In the genomic region with DNA sequence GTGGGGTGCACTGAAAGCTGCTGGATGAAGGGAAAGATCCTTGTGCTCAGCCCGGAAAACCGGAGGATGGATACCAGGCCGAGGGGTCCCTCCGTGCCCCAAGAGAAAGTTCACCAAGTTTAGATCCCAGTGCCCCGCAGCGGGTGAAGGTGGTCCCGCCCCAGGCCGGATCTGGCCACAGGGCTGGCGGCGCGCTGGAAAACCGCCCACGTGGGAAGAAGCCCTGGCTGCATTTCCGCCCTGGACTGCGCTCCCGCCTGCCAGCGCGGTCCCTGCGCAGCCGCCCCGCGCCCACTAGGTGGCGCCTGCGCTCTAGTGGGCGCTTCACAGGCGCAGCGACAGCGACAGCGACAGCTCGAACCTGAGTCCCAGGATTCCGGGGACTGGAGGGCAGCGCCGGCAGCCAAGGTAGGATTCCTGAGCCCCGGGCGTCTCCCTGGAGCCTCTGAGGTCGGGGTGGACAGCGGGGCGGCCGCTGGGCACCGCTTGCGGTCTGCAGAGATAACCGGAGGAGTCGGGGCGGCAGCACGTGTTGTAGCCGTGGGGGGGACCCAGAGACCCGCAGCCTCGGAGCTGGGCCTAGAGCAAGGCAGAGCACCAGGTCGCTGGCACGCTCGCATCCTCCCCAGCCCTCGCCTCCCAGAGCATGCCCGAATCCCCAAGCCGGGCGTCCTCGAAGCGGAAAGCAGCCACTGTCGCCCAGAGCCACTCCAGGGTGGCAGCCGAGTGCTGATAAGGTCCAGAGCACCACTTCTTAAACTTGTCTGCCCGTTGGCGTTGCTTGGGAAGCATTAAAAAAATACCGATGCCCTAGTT, we compare ENCODE assay signal across 1 cellular context.
A peak's percentile ranks its signal among the peaks of the same experiment; 100 is the strongest.
TF ChIP-seq lines count a peak whose summit lies in the region.

A gene with protein sequence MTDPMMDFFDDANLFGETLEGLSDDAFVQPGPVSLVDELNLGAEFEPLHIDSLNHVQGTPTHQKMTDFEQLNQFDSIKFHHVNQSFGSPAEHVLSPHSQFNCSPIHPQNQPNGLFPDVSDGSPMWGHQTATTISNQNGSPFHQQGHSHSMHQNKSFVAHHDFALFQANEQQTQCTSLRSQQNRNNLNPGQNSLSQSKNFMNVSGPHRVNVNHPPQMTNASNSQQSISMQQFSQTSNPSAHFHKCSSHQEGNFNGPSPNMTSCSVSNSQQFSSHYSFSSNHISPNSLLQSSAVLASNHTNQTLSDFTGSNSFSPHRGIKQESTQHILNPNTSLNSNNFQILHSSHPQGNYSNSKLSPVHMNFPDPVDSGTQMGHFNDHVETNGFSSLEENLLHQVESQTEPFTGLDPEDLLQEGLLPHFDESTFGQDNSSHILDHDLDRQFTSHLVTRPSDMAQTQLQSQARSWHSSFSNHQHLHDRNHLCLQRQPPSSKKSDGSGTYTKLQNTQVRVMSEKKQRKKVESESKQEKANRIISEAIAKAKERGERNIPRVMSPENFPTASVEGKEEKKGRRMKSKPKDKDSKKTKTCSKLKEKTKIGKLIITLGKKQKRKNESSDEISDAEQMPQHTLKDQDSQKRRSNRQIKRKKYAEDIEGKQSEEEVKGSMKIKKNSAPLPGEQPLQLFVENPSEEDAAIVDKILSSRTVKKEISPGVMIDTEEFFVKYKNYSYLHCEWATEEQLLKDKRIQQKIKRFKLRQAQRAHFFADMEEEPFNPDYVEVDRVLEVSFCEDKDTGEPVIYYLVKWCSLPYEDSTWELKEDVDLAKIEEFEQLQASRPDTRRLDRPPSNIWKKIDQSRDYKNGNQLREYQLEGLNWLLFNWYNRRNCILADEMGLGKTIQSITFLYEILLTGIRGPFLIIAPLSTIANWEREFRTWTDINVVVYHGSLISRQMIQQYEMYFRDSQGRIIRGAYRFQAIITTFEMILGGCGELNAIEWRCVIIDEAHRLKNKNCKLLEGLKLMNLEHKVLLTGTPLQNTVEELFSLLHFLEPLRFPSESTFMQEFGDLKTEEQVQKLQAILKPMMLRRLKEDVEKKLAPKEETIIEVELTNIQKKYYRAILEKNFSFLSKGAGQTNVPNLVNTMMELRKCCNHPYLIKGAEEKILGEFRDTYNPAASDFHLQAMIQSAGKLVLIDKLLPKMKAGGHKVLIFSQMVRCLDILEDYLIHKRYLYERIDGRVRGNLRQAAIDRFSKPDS (N-terminal part only) (plus strand): TSS at position 322 of the 816 bp plus-strand sequence. CDS start 101,099 bp downstream, outside the sequence.

TF ChIP-seq in HepG2, 621 proteins besides CTCF, POLR2A, EP300 and RAD21 (continued from another document and continues in another):
- TF ChIP-seq, protein P1, sequence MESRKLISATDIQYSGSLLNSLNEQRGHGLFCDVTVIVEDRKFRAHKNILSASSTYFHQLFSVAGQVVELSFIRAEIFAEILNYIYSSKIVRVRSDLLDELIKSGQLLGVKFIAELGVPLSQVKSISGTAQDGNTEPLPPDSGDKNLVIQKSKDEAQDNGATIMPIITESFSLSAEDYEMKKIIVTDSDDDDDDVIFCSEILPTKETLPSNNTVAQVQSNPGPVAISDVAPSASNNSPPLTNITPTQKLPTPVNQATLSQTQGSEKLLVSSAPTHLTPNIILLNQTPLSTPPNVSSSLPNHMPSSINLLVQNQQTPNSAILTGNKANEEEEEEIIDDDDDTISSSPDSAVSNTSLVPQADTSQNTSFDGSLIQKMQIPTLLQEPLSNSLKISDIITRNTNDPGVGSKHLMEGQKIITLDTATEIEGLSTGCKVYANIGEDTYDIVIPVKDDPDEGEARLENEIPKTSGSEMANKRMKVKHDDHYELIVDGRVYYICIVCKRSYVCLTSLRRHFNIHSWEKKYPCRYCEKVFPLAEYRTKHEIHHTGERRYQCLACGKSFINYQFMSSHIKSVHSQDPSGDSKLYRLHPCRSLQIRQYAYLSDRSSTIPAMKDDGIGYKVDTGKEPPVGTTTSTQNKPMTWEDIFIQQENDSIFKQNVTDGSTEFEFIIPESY (CRISPR knock-in tag; IDR thresholded peaks at IDR 0.05), result 0 out of 2 replicates have a peak, but pooled peaks have one; percentile 51
- no peak for TF ChIP-seq MAFF (IDR thresholded peaks at IDR 0.05; ENCODE audit: low read depth, low read length)
- no peak for TF ChIP-seq RORA (CRISPR knock-in tag; IDR thresholded peaks at IDR 0.05)
- TF ChIP-seq KMT2A (CRISPR knock-in tag; IDR thresholded peaks at IDR 0.05), result peak; percentile 99
- no peak for TF ChIP-seq NFIC (IDR thresholded peaks at IDR 0.05; ENCODE audit: low read length)
- TF ChIP-seq PHF5A (CRISPR knock-in tag; IDR thresholded peaks at IDR 0.05; ENCODE audit: low read depth, unreplicated experiment), result peak; percentile 34
- peak; percentile 20 for TF ChIP-seq SP5 (CRISPR knock-in tag; IDR thresholded peaks at IDR 0.05; ENCODE audit: borderline replicate concordance, low read depth)
- TF ChIP-seq ZNF205 (CRISPR knock-in tag; IDR thresholded peaks at IDR 0.05), result peak; percentile 86; the same call in 1 of the 2 replicates
- peak; percentile 37; the same call in 1 of the 2 replicates for TF ChIP-seq ZNF264 (CRISPR knock-in tag; IDR thresholded peaks at IDR 0.05)
- peak; percentile 94 for TF ChIP-seq AKAP8 (CRISPR knock-in tag; IDR thresholded peaks at IDR 0.05)
- TF ChIP-seq, protein P2, sequence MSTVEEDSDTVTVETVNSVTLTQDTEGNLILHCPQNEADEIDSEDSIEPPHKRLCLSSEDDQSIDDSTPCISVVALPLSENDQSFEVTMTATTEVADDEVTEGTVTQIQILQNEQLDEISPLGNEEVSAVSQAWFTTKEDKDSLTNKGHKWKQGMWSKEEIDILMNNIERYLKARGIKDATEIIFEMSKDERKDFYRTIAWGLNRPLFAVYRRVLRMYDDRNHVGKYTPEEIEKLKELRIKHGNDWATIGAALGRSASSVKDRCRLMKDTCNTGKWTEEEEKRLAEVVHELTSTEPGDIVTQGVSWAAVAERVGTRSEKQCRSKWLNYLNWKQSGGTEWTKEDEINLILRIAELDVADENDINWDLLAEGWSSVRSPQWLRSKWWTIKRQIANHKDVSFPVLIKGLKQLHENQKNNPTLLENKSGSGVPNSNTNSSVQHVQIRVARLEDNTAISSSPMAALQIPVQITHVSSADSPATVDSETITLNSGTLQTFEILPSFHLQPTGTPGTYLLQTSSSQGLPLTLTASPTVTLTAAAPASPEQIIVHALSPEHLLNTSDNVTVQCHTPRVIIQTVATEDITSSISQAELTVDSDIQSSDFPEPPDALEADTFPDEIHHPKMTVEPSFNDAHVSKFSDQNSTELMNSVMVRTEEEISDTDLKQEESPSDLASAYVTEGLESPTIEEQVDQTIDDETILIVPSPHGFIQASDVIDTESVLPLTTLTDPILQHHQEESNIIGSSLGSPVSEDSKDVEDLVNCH (CRISPR knock-in tag; IDR thresholded peaks at IDR 0.05), result no peak
- TF ChIP-seq, protein P3, sequence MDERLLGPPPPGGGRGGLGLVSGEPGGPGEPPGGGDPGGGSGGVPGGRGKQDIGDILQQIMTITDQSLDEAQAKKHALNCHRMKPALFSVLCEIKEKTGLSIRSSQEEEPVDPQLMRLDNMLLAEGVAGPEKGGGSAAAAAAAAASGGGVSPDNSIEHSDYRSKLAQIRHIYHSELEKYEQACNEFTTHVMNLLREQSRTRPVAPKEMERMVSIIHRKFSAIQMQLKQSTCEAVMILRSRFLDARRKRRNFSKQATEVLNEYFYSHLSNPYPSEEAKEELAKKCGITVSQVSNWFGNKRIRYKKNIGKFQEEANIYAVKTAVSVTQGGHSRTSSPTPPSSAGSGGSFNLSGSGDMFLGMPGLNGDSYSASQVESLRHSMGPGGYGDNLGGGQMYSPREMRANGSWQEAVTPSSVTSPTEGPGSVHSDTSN (CRISPR knock-in tag; IDR thresholded peaks at IDR 0.05), result no peak
- TF ChIP-seq E2F5 (CRISPR knock-in tag; conservative IDR thresholded peaks at IDR 0.05), result peak; percentile 90
- TF ChIP-seq ZNF180 (CRISPR knock-in tag; IDR thresholded peaks at IDR 0.05; ENCODE audit: borderline replicate concordance, low read depth), result no peak
- TF ChIP-seq FOSL1 (CRISPR knock-in tag; IDR thresholded peaks at IDR 0.05; ENCODE audit: borderline replicate concordance), result no peak
- TF ChIP-seq, protein P4, sequence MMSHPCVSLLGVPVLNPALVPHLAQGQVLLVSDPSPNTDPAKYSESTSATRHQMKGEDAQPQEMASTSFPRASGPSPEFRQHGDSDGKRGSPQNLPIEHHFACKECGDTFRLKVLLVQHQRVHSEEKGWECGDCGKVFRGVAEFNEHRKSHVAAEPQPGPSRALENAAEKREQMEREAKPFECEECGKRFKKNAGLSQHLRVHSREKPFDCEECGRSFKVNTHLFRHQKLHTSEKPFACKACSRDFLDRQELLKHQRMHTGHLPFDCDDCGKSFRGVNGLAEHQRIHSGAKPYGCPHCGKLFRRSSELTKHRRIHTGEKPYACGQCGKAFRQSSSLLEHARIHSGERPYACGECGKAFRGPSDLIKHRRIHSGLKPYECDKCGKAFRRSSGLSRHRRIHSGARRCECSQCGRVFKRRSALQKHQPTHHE (CRISPR knock-in tag; IDR thresholded peaks at IDR 0.05; ENCODE audit: borderline replicate concordance), result peak; percentile 85; the same call in 1 of the 2 replicates
- peak; percentile 89 for TF ChIP-seq ZFX (CRISPR knock-in tag; IDR thresholded peaks at IDR 0.05; ENCODE audit: low read depth)
- TF ChIP-seq PPARG (CRISPR knock-in tag; conservative IDR thresholded peaks at IDR 0.05), result peak; percentile 82
- TF ChIP-seq ZIK1 (CRISPR knock-in tag; IDR thresholded peaks at IDR 0.05; ENCODE audit: borderline replicate concordance, low read depth), result peak; percentile 62; the same call in 1 of the 2 replicates
- peak; percentile 46 for TF ChIP-seq ZEB1 (IDR thresholded peaks at IDR 0.05; ENCODE audit: insufficient replicate concordance, low read depth)
- peak; percentile 67; the same call in 1 of the 2 replicates for TF ChIP-seq SMC3 (IDR thresholded peaks at IDR 0.05; ENCODE audit: low read length)
- TF ChIP-seq KDM3A (CRISPR knock-in tag; IDR thresholded peaks at IDR 0.05; ENCODE audit: low read depth), result peak; percentile 100
- peak; percentile 88; the same call in 1 of the 2 replicates for TF ChIP-seq FOXC1 (CRISPR knock-in tag; IDR thresholded peaks at IDR 0.05; ENCODE audit: borderline replicate concordance)
- peak; percentile 77 for TF ChIP-seq MAF1 (CRISPR knock-in tag; IDR thresholded peaks at IDR 0.05; ENCODE audit: borderline replicate concordance)
- TF ChIP-seq ZNF850 (CRISPR knock-in tag; conservative IDR thresholded peaks at IDR 0.05), result 0 out of 2 replicates have a peak, but pooled peaks have one; percentile 43
- no peak for TF ChIP-seq TCF12 (IDR thresholded peaks at IDR 0.05)
- peak; percentile 84 for TF ChIP-seq TCF12 (CRISPR knock-in tag; IDR thresholded peaks at IDR 0.05)
- TF ChIP-seq ZBTB4 (CRISPR knock-in tag; IDR thresholded peaks at IDR 0.05; ENCODE audit: borderline replicate concordance), result 0 out of 2 replicates have a peak, but pooled peaks have one; percentile 45
- peak; percentile 93; the same call in 1 of the 2 replicates for TF ChIP-seq ETS1 (CRISPR knock-in tag; IDR thresholded peaks at IDR 0.05)
- TF ChIP-seq PHF8 (CRISPR knock-in tag; IDR thresholded peaks at IDR 0.05), result peak; percentile 91
- no peak for TF ChIP-seq ZNF33A (CRISPR knock-in tag; IDR thresholded peaks at IDR 0.05; ENCODE audit: borderline replicate concordance)
- TF ChIP-seq TSC22D2 (CRISPR knock-in tag; IDR thresholded peaks at IDR 0.05; ENCODE audit: borderline replicate concordance), result peak; percentile 86
- peak; percentile 97 for TF ChIP-seq SAP130 (CRISPR knock-in tag; IDR thresholded peaks at IDR 0.05; ENCODE audit: low read depth)
- peak; percentile 81 for TF ChIP-seq FOXO1 (CRISPR knock-in tag; IDR thresholded peaks at IDR 0.05)
- TF ChIP-seq ZFY (CRISPR knock-in tag; IDR thresholded peaks at IDR 0.05), result peak; percentile 90
- 0 out of 2 replicates have a peak, but pooled peaks have one; percentile 33 for TF ChIP-seq RFX3 (CRISPR knock-in tag; IDR thresholded peaks at IDR 0.05)
- TF ChIP-seq MED13 (CRISPR knock-in tag; IDR thresholded peaks at IDR 0.05), result peak; percentile 66; the same call in 1 of the 2 replicates
- TF ChIP-seq, protein P5, sequence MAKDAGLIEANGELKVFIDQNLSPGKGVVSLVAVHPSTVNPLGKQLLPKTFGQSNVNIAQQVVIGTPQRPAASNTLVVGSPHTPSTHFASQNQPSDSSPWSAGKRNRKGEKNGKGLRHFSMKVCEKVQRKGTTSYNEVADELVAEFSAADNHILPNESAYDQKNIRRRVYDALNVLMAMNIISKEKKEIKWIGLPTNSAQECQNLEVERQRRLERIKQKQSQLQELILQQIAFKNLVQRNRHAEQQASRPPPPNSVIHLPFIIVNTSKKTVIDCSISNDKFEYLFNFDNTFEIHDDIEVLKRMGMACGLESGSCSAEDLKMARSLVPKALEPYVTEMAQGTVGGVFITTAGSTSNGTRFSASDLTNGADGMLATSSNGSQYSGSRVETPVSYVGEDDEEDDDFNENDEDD (CRISPR knock-in tag; IDR thresholded peaks at IDR 0.05; ENCODE audit: borderline replicate concordance), result peak; percentile 95
- no peak for TF ChIP-seq SMYD3 (CRISPR knock-in tag; IDR thresholded peaks at IDR 0.05)
